14 cellular contexts compared by ENCODE assay signal in the genomic region with DNA sequence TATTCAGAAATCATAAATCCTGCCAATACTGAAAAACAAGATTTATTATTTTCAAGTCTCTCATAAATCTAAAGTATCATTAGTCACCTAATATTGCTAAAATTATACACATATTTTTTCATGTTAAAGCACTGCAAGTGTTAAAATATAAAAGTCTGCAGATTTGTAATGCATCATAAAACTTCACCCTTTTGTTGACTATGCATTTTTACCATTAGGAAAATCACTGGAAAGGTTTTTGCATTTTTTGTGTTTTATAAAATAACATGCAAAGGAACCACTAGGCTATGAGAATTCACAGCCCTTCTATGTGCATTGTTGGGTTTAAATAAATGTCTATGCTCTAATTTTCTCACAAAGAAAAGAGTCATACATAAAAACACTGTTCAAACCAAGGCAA.
DNase-seq lines count a peak whose midpoint lies in the region; ATAC-seq, FAIRE-seq and TF ChIP-seq lines count a peak whose summit lies in the region.
"Had no signal": no experiment of that assay in that cellular context is flagged by ENCODE, and none has a peak within 500 bp of the region (broad histone marks: within the 10 kb centered on the region; RNA-seq: fewer than 3 reads in every experiment).

No MANE protein-coding gene starts in this region.

- TF ChIP-seq POLR2A in H54 (IDR thresholded peaks at IDR 0.05; ENCODE audit: low read depth, low read length) = no peak

- ATAC-seq in HG03520 (IDR thresholded peaks at IDR 0.05; ENCODE audit: unreplicated experiment) (peak; percentile 11), HG03025 (IDR thresholded peaks at IDR 0.05; ENCODE audit: low FRiP score, unreplicated experiment) (no peak)

- peak; percentile 18 for DNase-seq in NCI-H748 (lab: John Stamatoyannopoulos, UW; ENCODE audit: unreplicated experiment)
- DNase-seq in NCI-H748 treated with DMSO at 0.1 percent for 48 hours (lab: John Stamatoyannopoulos, UW) = no peak
- DNase-seq in NCI-H526 treated with DMSO at 0.1 percent for 48 hours (lab: John Stamatoyannopoulos, UW) = peak; percentile 41
- DNase-seq in H54 (ENCODE audit: insufficient read length, low spot score) = no peak
- DNase-seq in NK-92 (lab: John Stamatoyannopoulos, UW; ENCODE audit: unreplicated experiment) = no peak
- DNase-seq: CD4-positive, alpha-beta memory T cell; DMS79 treated with DMSO at 0.1 percent for 48 hours; GF-D8; GOT3; H9; KBM-7 had no signal

- FAIRE-seq in islet of Langerhans (lab: Jason Lieb, UNC) = peak; percentile 45
- FAIRE-seq in H54 (lab: Jason Lieb, UNC) = no peak

Comparison
In these comparisons a context has a peak if more than half of its experiments do, and no peak if none do; other contexts are left out.
1. DNase-seq: peak in NCI-H748 (single experiment) and NCI-H526 treated with DMSO at 0.1 percent for 48 hours (single experiment); none in NCI-H748 treated with DMSO at 0.1 percent for 48 hours (single experiment), H54 (single experiment) and NK-92 (single experiment).